Comparison of ENCODE assay signal across 20 cellular contexts in the genomic region with DNA sequence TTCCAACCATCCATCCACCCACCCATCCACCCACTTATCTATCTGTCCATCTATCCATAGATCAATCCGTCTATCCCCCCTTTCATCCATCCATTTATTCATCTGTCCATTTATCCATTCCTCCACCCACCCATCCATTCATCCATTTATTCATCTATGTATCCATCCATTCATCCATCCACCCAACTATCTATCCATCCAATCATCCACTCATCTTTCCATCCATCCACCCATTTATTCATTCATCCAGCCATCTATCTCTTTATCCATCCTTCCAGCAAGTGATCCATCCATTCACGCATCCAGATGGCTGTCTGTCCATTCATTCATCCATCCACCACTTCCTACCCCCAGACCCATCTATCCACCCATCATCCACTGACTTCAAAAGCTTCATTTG.
A peak's percentile ranks its signal among the peaks of the same experiment; 100 is the strongest.
DNase-seq lines count a peak whose midpoint lies in the region; ATAC-seq and TF ChIP-seq lines count a peak whose summit lies in the region.
"Had no signal": no experiment of that assay in that cellular context is flagged by ENCODE, and none has a peak within 500 bp of the region (broad histone marks: within the 10 kb centered on the region; RNA-seq: fewer than 3 reads in every experiment).

No MANE protein-coding gene starts in this region.

- peaks cover 0 to 14% (median 7%) of the 10 kb centered on the region in 11 experiments; a peak in 11 of 22 replicates for H3K9me3 ChIP-seq in BLaER1 treated with 17β-estradiol and CSF1 and Interleukin-3, amounts not matched to agents 10 nM and 100 nM (replicated peaks in 1 of 11)
- H3K9me3 ChIP-seq in breast epithelium: no peaks in the 10 kb centered on the region
- H3K9me3 ChIP-seq: body of pancreas, right lobe of liver, SK-N-SH had no signal

- peak overlapping the region in 9 of 11 experiments; percentile 13 to 95 (median 90); a peak in 13 of 22 replicates for H3K4me2 ChIP-seq in BLaER1 treated with 17β-estradiol and CSF1 and Interleukin-3, amounts not matched to agents 10 nM and 100 nM
- H3K4me2 ChIP-seq: SK-N-SH had no signal

- no TSS peak for BruUV-seq in Calu3 (replicated peaks; lab: Mats Ljungman, UMichigan)

- DNase-seq in Calu3 (no peak), naive B cell (no peak), breast epithelium (ENCODE audit: low spot score in 2 of 2) (no peak)
- DNase-seq: activated gamma-delta T cell treated with Interleukin-2 at 50 U/mL for 16 hours; body of pancreas; GDM1; KBM-7; kidney glomerular epithelial cell; NCI-H2029; NCI-H446 treated with DMSO at 0.1 percent for 48 hours; NK-92 treated with Interleukin-12 subunit alpha and Interleukin-12 subunit beta, amount 100 ng/mL, for 24 hours; right lobe of liver; SK-N-SH; stimulated activated naive CD8-positive, alpha-beta T cell treated with anti-CD3 and anti-CD28 coated beads, Interleukin-15, amount 100 ng/mL, for 72 hours had no signal

- H3K27me3 ChIP-seq in BLaER1 treated with 17β-estradiol and CSF1 and Interleukin-3, amounts not matched to agents 10 nM and 100 nM: no peaks in the 10 kb centered on the region
- H3K27me3 ChIP-seq in breast epithelium: no peaks in the 10 kb centered on the region
- H3K27me3 ChIP-seq: body of pancreas, right lobe of liver had no signal

- peaks cover 14 to 35% (median 22%) of the 10 kb centered on the region in 11 experiments for H3K36me3 ChIP-seq in BLaER1 treated with 17β-estradiol and CSF1 and Interleukin-3, amounts not matched to agents 10 nM and 100 nM
- no peaks in the 10 kb centered on the region for H3K36me3 ChIP-seq in breast epithelium
- H3K36me3 ChIP-seq: right lobe of liver had no signal

- H3K27ac ChIP-seq in BLaER1 treated with 17β-estradiol and CSF1 and Interleukin-3, amounts not matched to agents 10 nM and 100 nM: no peak overlapping the region
- no peak overlapping the region for H3K27ac ChIP-seq in breast epithelium
- H3K27ac ChIP-seq: body of pancreas, coronary artery, right lobe of liver had no signal

- H3K4me3 Mint-ChIP-seq in Calu3 (ENCODE audit: low read depth, unreplicated experiment): no peak overlapping the region
- peak overlapping the region; percentile 90 for H3K4me3 Mint-ChIP-seq in activated T-helper 17 cell treated with anti-CD3 and anti-CD28 coated beads, Interleukin-2, amount 50 U/mL, for 72 hours
- H3K4me3 Mint-ChIP-seq in naive B cell: peak overlapping the region in 6 of 8 donors; percentile 37 to 98 (median 92)

- no peaks in the 10 kb centered on the region for H3K27me3 Mint-ChIP-seq in Calu3 (ENCODE audit: unreplicated experiment)
- no peaks in the 10 kb centered on the region for H3K27me3 Mint-ChIP-seq in activated T-helper 17 cell treated with anti-CD3 and anti-CD28 coated beads, Interleukin-2, amount 50 U/mL, for 72 hours
- no peaks in the 10 kb centered on the region for H3K27me3 Mint-ChIP-seq in naive B cell
- H3K27me3 Mint-ChIP-seq: stimulated activated naive CD8-positive, alpha-beta T cell treated with anti-CD3 and anti-CD28 coated beads, Interleukin-15, amount 100 ng/mL, for 72 hours had no signal

- H4K20me1 ChIP-seq in BLaER1 treated with 17β-estradiol and CSF1 and Interleukin-3, amounts not matched to agents 10 nM and 100 nM: peaks cover 0 to 42% (median 0%) of the 10 kb centered on the region in 11 experiments; a peak in 6 of 22 replicates

- TF ChIP-seq POLR2A in breast epithelium (IDR thresholded peaks at IDR 0.05): no peak

- no peak for ATAC-seq in activated T-helper 17 cell treated with anti-CD3 and anti-CD28 coated beads, Interleukin-2, amount 50 U/mL, for 72 hours (replicated peaks)
- ATAC-seq in naive B cell (ENCODE audit: low read depth in 2 of 2): no peak
- no peak for ATAC-seq in GM21825 (IDR thresholded peaks at IDR 0.05; ENCODE audit: unreplicated experiment)
- no peak for ATAC-seq in HG03139 (IDR thresholded peaks at IDR 0.05; ENCODE audit: unreplicated experiment)
- ATAC-seq: body of pancreas; GM12878; right lobe of liver; stimulated activated naive CD8-positive, alpha-beta T cell treated with anti-CD3 and anti-CD28 coated beads, Interleukin-15, amount 100 ng/mL, for 72 hours had no signal

- H3K27ac Mint-ChIP-seq in Calu3 (ENCODE audit: unreplicated experiment): peak overlapping the region; percentile 16
- no peak overlapping the region for H3K27ac Mint-ChIP-seq in activated T-helper 17 cell treated with anti-CD3 and anti-CD28 coated beads, Interleukin-2, amount 50 U/mL, for 72 hours
- peak overlapping the region in 2 of 6 donors; percentile 1 to 17 for H3K27ac Mint-ChIP-seq in naive B cell
- H3K27ac Mint-ChIP-seq: stimulated activated naive CD8-positive, alpha-beta T cell treated with anti-CD3 and anti-CD28 coated beads, Interleukin-15, amount 100 ng/mL, for 72 hours had no signal

- no peak overlapping the region for H3K9ac ChIP-seq in BLaER1 treated with 17β-estradiol and CSF1 and Interleukin-3, amounts not matched to agents 10 nM and 100 nM
- H3K9ac ChIP-seq: SK-N-SH had no signal

- H3K4me1 Mint-ChIP-seq in Calu3 (ENCODE audit: low read depth, unreplicated experiment) (peaks cover 22% of the 10 kb centered on the region), naive B cell (peaks cover 29 to 52% (median 46%) of the 10 kb centered on the region in 3 donors)
- H3K4me1 Mint-ChIP-seq in activated T-helper 17 cell treated with anti-CD3 and anti-CD28 coated beads, Interleukin-2, amount 50 U/mL, for 72 hours: peaks cover 21% of the 10 kb centered on the region

- no peak for TF ChIP-seq CTCF in Calu3 (IDR thresholded peaks at IDR 0.05; ENCODE audit: unreplicated experiment)
- TF ChIP-seq CTCF in breast epithelium (IDR thresholded peaks at IDR 0.05): no peak

- intact Hi-C loops in Calu3 (cut with micrococcal nuclease; ENCODE audit: unreplicated experiment) (no loop called here), breast epithelium (cut with DNase I; ENCODE audit: low total_unique reads) (no loop called here)

- CTCF ChIA-PET in Calu3 (lab: Charles Lee): no interaction called here

- H3K4me1 ChIP-seq in BLaER1 treated with 17β-estradiol and CSF1 and Interleukin-3, amounts not matched to agents 10 nM and 100 nM: peaks cover 33 to 52% (median 45%) of the 10 kb centered on the region in 10 experiments
- H3K4me1 ChIP-seq in breast epithelium: no peaks in the 10 kb centered on the region

- H3K36me3 Mint-ChIP-seq in Calu3 (ENCODE audit: insufficient read depth, unreplicated experiment): peaks cover 24% of the 10 kb centered on the region
- H3K36me3 Mint-ChIP-seq in activated T-helper 17 cell treated with anti-CD3 and anti-CD28 coated beads, Interleukin-2, amount 50 U/mL, for 72 hours (ENCODE audit: low read depth): peaks cover 47% of the 10 kb centered on the region
- H3K36me3 Mint-ChIP-seq in naive B cell: peaks cover 0 to 10% of the 10 kb centered on the region in 2 donors

- H3K4me3 ChIP-seq in BLaER1 treated with 17β-estradiol and CSF1 and Interleukin-3, amounts not matched to agents 10 nM and 100 nM: no peak overlapping the region
- no peak overlapping the region for H3K4me3 ChIP-seq in breast epithelium
- H3K4me3 ChIP-seq: body of pancreas, coronary artery, right lobe of liver had no signal

- H3K9me3 Mint-ChIP-seq in Calu3 (ENCODE audit: low read depth, unreplicated experiment): no peaks in the 10 kb centered on the region
- H3K9me3 Mint-ChIP-seq in activated T-helper 17 cell treated with anti-CD3 and anti-CD28 coated beads, Interleukin-2, amount 50 U/mL, for 72 hours: peaks cover 5% of the 10 kb centered on the region
- no peaks in the 10 kb centered on the region for H3K9me3 Mint-ChIP-seq in naive B cell
